Comparison of ENCODE assay signal across 8 cellular contexts in the genomic region with DNA sequence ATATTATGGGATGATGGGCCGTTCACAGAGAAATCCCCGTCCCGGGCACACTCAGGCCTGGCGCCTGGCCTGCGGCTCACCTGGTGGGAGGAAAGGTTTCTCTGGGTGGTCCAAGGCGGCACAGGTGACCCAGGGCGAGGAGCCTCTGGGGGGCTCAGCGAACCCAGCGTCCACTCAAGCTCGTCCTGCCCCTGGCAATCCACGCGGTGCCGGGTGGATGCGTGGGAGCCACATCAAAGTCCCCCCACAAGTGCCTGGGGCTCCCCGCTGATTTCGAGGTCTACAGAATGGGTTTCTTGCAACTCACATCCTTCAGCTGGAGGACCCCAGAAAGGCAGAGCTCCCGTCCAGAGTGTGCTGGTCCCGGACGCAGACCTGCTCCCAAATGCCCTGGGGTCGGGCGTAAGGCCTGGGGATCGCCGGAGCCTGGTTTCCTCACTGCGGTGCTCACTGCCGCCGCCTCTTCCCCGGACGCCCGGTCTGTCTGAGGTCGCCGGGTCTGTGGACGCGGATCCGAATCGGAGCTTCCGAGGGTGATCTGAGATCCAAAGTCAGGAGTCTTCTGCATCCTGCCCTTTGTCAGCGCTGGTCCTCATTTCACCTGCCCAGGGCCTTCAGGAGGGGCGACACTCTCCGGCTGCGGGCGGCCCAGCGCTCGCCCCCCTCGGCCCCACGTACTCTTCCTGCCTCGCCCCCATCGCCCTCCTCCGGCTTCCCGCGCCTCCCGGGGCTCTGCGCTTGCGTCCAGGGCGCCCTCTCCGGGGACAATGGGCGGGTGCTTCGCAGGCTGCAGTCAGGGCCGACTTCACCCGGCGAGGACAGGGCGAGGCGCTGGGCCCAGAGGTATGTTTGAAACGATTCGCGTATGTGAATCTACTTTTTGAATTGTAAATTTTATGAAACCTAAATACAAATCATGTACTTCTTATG. TPM values are rescaled to one million over a fixed set of nuclear protein-coding genes. Genes with fewer than 3 reads are reported as not detected.
A peak's percentile ranks its signal among the peaks of the same experiment; 100 is the strongest.
DNase-seq lines count a peak whose midpoint lies in the region; FAIRE-seq and TF ChIP-seq lines count a peak whose summit lies in the region.

No MANE protein-coding gene starts in this region.

- no peaks in the 10 kb centered on the region for H3K4me1 ChIP-seq in H9 (ENCODE audit: insufficient read depth, low read length)

- no peak overlapping the region for H2AK5ac ChIP-seq in H9 (ENCODE audit: insufficient read length, low read length)

- H3K4me2 ChIP-seq in H9 (ENCODE audit: insufficient read depth, insufficient read length, low read length): peak overlapping the region; percentile 15

- H3K36me3 Mint-ChIP-seq in H9 (ENCODE audit: insufficient read depth in 1 of 3, low read depth in 3 of 3): no peaks in the 10 kb centered on the region

- H4K20me1 ChIP-seq in H9 (ENCODE audit: control insufficient read depth, insufficient read depth, insufficient read length): no peaks in the 10 kb centered on the region

- H2BK5ac ChIP-seq in H9 (ENCODE audit: insufficient read length, low read length): no peak overlapping the region

- no CpG with 5 or more reads among the region's 65 CpGs for WGBS in H9 (ENCODE audit: extremely low coverage, insufficient read length, low lambda C conversion rate)

- peak overlapping the region; percentile 81 for H3K18ac ChIP-seq in H9 (ENCODE audit: insufficient read length, low read depth, low read length)

- H3K4me3 Mint-ChIP-seq in H9: peak overlapping the region; percentile 61 to 63; a peak in 3 of 5 replicates

- no peak overlapping the region for H2AFZ ChIP-seq in H9 (ENCODE audit: low read length)

- peak; percentile 83 for DNase-seq in ELF-1 (ENCODE audit: low read depth, low spot score)
- peak; percentile 83 for DNase-seq in H9
- peak; percentile 20 to 56 (median 42) for DNase-seq in T-helper 1 cell
- DNase-seq in amniotic epithelial cell (ENCODE audit: low read depth): peak; percentile 7
- DNase-seq in iPS-NIHi11 (ENCODE audit: low spot score): peak; percentile 83
- peak; percentile 35 to 51 (median 43) for DNase-seq in stimulated activated CD4-positive, alpha-beta T cell treated with anti-CD3 and anti-CD28 coated beads, Interleukin-12 subunit alpha, Interleukin-12 subunit beta, amount 100 ng/mL, for 48 hours (ENCODE audit: low read depth in 2 of 3, low spot score in 1 of 3)
- no peak for DNase-seq in H54 (ENCODE audit: insufficient read length, low spot score)
- DNase-seq in DMS 273 treated with DMSO at 0.1 percent for 48 hours (lab: John Stamatoyannopoulos, UW): no peak

- no peaks in the 10 kb centered on the region for H3K9me3 ChIP-seq in H9 (ENCODE audit: control insufficient read depth, low read depth, low read length)

- no peak overlapping the region for H3K14ac ChIP-seq in H9 (ENCODE audit: insufficient read depth, low read length)

- H3K27me3 Mint-ChIP-seq in H9 (ENCODE audit: low read depth): peaks cover 6% of the 10 kb centered on the region; the same call in 1 of the 2 replicates

- no peaks in the 10 kb centered on the region for H3K23me2 ChIP-seq in H9 (ENCODE audit: insufficient read length, low read depth, low read length, poor library complexity, severe bottlenecking)

- no peaks in the 10 kb centered on the region for H3K9me3 Mint-ChIP-seq in H9

- no peak overlapping the region for H3K27ac Mint-ChIP-seq in H9

- no peak overlapping the region for H4K8ac ChIP-seq in H9 (replicated peaks; ENCODE audit: insufficient read length, low read depth, low read length)

- H4K91ac ChIP-seq in H9 (ENCODE audit: insufficient read length, low read depth, low read length): no peak overlapping the region

- no peaks in the 10 kb centered on the region for H3K79me1 ChIP-seq in H9 (ENCODE audit: insufficient read depth, low read depth, low read length, poor library complexity, severe bottlenecking)

- H3K9ac ChIP-seq in H9 (ENCODE audit: extremely low read depth, insufficient read length, low read length): no peak overlapping the region

- no peak overlapping the region for H2BK12ac ChIP-seq in H9 (ENCODE audit: insufficient read length, low read depth, low read length)

- H3K4ac ChIP-seq in H9 (ENCODE audit: low read depth, low read length): no peak overlapping the region

- TF ChIP-seq CTCF in H9 (conservative IDR thresholded peaks at IDR 0.05): peak; percentile 49

- H2BK120ac ChIP-seq in H9 (ENCODE audit: low read depth, low read length, poor library complexity, severe bottlenecking): no peak overlapping the region

- no peak for TF ChIP-seq POLR2A in H54 (IDR thresholded peaks at IDR 0.05; ENCODE audit: low read depth, low read length)

- H2BK20ac ChIP-seq in H9 (ENCODE audit: low read depth, low read length, poor library complexity, severe bottlenecking): no peak overlapping the region

- H4K5ac ChIP-seq in H9 (ENCODE audit: insufficient read length, low read depth, low read length): no peak overlapping the region

- H3K27ac ChIP-seq in H9 (ENCODE audit: insufficient read length, low read depth, low read length): no peak overlapping the region

- H3K27me3 ChIP-seq in H9 (ENCODE audit: insufficient read depth, low read length): no peaks in the 10 kb centered on the region

- H3T11ph ChIP-seq in H9 (ENCODE audit: low read length): no peak overlapping the region

- no peaks in the 10 kb centered on the region for H3K79me2 ChIP-seq in H9 (ENCODE audit: insufficient read depth, low read length)

- H3K4me1 Mint-ChIP-seq in H9: peaks cover 6 to 14% of the 10 kb centered on the region in 2 experiments; a peak in 3 of 4 replicates

- no peak for FAIRE-seq in H54 (lab: Jason Lieb, UNC)

- no peak overlapping the region for H3K56ac ChIP-seq in H9 (ENCODE audit: insufficient read length, low read depth, low read length)

- H3K23ac ChIP-seq in H9 (ENCODE audit: insufficient read length, low read depth, low read length): no peak overlapping the region

- no peak overlapping the region for H2BK15ac ChIP-seq in H9 (ENCODE audit: low read depth, low read length)

RNA-seq across cellular contexts. Expression of a gene that starts 20.0 kb away (rescaled TPM):
- 45.7 and 47.8 TPM in 2 replicates for total RNA-seq in H9 (2021)

Comparison
In these comparisons a context has a peak if more than half of its experiments do, and no peak if none do; other contexts are left out.
1. DNase-seq: peak in ELF-1 (single experiment), H9 (single experiment), T-helper 1 cell (5 of 5), amniotic epithelial cell (single experiment), iPS-NIHi11 (single experiment) and stimulated activated CD4-positive, alpha-beta T cell treated with anti-CD3 and anti-CD28 coated beads, Interleukin-12 subunit alpha, Interleukin-12 subunit beta, amount 100 ng/mL, for 48 hours (3 of 3); none in H54 (single experiment) and DMS 273 treated with DMSO at 0.1 percent for 48 hours (single experiment).